In genomic region chr2:231780909-231781797, GRCh38 we compare ENCODE assay signal across 8 cellular contexts. TPM values are rescaled to one million over a fixed set of nuclear protein-coding genes. Genes with fewer than 3 reads are reported as not detected.
DNase-seq lines count a peak whose midpoint lies in the region; ATAC-seq, FAIRE-seq and TF ChIP-seq lines count a peak whose summit lies in the region.

Gene PDE6D, minus strand, starts transcription at chr2:231781282. Its CDS starts 168 bp downstream, at chr2:231781114.

- peak within 1 kb of the TSS; percentile 99 for H2AFZ ChIP-seq in H1 (ENCODE audit: low read length)

- H3K23me2 ChIP-seq in H1 (ENCODE audit: low read depth, low read length) = peaks cover 16% of the 10 kb centered on the region

- peak within 1 kb of the TSS; percentile 77 for H3K9ac ChIP-seq in NT2/D1 (ENCODE audit: insufficient read length, low read depth)
- H3K9ac ChIP-seq in H1 (replicated peaks in 1 of 4; ENCODE audit: extremely low read depth in 1 of 4, low read depth in 3 of 4, low read length in 3 of 4) = peak within 1 kb of the TSS; percentile 48 to 78 (median 50)

- peak within 1 kb of the TSS; percentile 81 for H4K91ac ChIP-seq in H1 (replicated peaks; ENCODE audit: insufficient read length, low read length)

- H3K36me3 Mint-ChIP-seq in activated CD8-positive, alpha-beta memory T cell treated with anti-CD3 and anti-CD28 coated beads, Interleukin-2, amount 10 ng/mL, durations not matched to agents 7 days and 5 days = peaks cover 2% of the 10 kb centered on the region
- no peaks in the 10 kb centered on the region for H3K36me3 Mint-ChIP-seq in memory B cell

- H4K8ac ChIP-seq in H1 (ENCODE audit: extremely low read depth, insufficient read depth, low read length) = peak within 1 kb of the TSS; percentile 82

- peak within 1 kb of the TSS; percentile 94 for H3K4me3 Mint-ChIP-seq in activated CD8-positive, alpha-beta memory T cell treated with anti-CD3 and anti-CD28 coated beads, Interleukin-2, amount 10 ng/mL, durations not matched to agents 7 days and 5 days
- peak within 1 kb of the TSS; percentile 92 for H3K4me3 Mint-ChIP-seq in memory B cell

- peak within 1 kb of the TSS; percentile 94 for H4K5ac ChIP-seq in H1 (ENCODE audit: insufficient read length, low read depth, low read length)

- POLR2A ChIA-PET in H1 (lab: Charles Lee; ENCODE audit: partially characterized antibody) = interaction anchor here (0.6 to 2.3 kb wide), 6 partner anchors 65 to 1777 kb away, joined by 3 to 6 read pairs (median 5); no protein-coding TSS in a partner anchor

- TF ChIP-seq RAD21 in H1 (IDR thresholded peaks at IDR 0.05 in 1 of 2, conservative IDR thresholded peaks at IDR 0.05 in 1 of 2; ENCODE audit: low read depth in 2 of 2, low read length in 2 of 2) = no peak

- peaks cover 3 to 10% of the 10 kb centered on the region in 2 experiments for H4K20me1 ChIP-seq in H1 (replicated peaks in 1 of 2; ENCODE audit: control insufficient read depth in 1 of 2, insufficient read depth in 2 of 2, low read length in 2 of 2)

- H2BK15ac ChIP-seq in H1 (ENCODE audit: low read length) = no peak within 1 kb of the TSS

- H3K4ac ChIP-seq in H1 (replicated peaks; ENCODE audit: insufficient read length, low read depth, low read length) = no peak within 1 kb of the TSS

- peaks cover 5% of the 10 kb centered on the region; the same call in 1 of the 2 replicates for H3K79me1 ChIP-seq in H1 (ENCODE audit: low read depth, low read length)

- H2BK12ac ChIP-seq in H1 (ENCODE audit: low read depth, low read length) = no peak within 1 kb of the TSS

- ATAC-seq in GM21381 (IDR thresholded peaks at IDR 0.05; ENCODE audit: unreplicated experiment) (peak; percentile 88), memory B cell (ENCODE audit: low read depth) (peak; percentile 87)
- ATAC-seq in activated CD8-positive, alpha-beta memory T cell treated with anti-CD3 and anti-CD28 coated beads, Interleukin-2, amount 10 ng/mL, durations not matched to agents 7 days and 5 days = peak; percentile 95

- H3K14ac ChIP-seq in H1 (ENCODE audit: insufficient read length) = no peak within 1 kb of the TSS

- H2BK20ac ChIP-seq in H1 (ENCODE audit: low read length) = peak within 1 kb of the TSS; percentile 88; the same call in 1 of the 2 replicates

- TF ChIP-seq CTCF in H1 (IDR thresholded peaks at IDR 0.05; ENCODE audit: control extremely low read depth in 1 of 3, insufficient read depth in 1 of 3, low read depth in 1 of 3, low read length in 3 of 3) = no peak

- H2AK5ac ChIP-seq in H1 (ENCODE audit: low read depth, low read length) = no peak within 1 kb of the TSS

- peak within 1 kb of the TSS; percentile 94 for H3K27ac Mint-ChIP-seq in activated CD8-positive, alpha-beta memory T cell treated with anti-CD3 and anti-CD28 coated beads, Interleukin-2, amount 10 ng/mL, durations not matched to agents 7 days and 5 days
- peak within 1 kb of the TSS; percentile 96 for H3K27ac Mint-ChIP-seq in memory B cell

- H3K18ac ChIP-seq in H1 (ENCODE audit: extremely low read depth, low read length) = peak within 1 kb of the TSS; percentile 96

- no peaks in the 10 kb centered on the region for H3K27me3 Mint-ChIP-seq in activated CD8-positive, alpha-beta memory T cell treated with anti-CD3 and anti-CD28 coated beads, Interleukin-2, amount 10 ng/mL, durations not matched to agents 7 days and 5 days
- H3K27me3 Mint-ChIP-seq in memory B cell = no peaks in the 10 kb centered on the region

- H3K27me3 ChIP-seq in NT2/D1 (ENCODE audit: insufficient read depth, insufficient read length) (peaks cover 9% of the 10 kb centered on the region), H1 (replicated peaks in 1 of 4; ENCODE audit: control insufficient read depth in 3 of 4, extremely low read depth in 1 of 4, insufficient read depth in 3 of 4, low read length in 3 of 4) (no peaks in the 10 kb centered on the region)

- peaks cover 47% of the 10 kb centered on the region for H3K4me1 Mint-ChIP-seq in activated CD8-positive, alpha-beta memory T cell treated with anti-CD3 and anti-CD28 coated beads, Interleukin-2, amount 10 ng/mL, durations not matched to agents 7 days and 5 days
- H3K4me1 Mint-ChIP-seq in memory B cell = peaks cover 49% of the 10 kb centered on the region

- CTCF ChIA-PET in activated CD8-positive, alpha-beta memory T cell treated with anti-CD3 and anti-CD28 coated beads, Interleukin-2, amount 10 ng/mL, durations not matched to agents 7 days and 5 days (lab: Charles Lee) = interaction anchor here (1.3 kb wide), 1 partner anchor 67 kb away, joined by 6 read pairs; no protein-coding TSS in a partner anchor
- CTCF ChIA-PET in H1 (lab: Charles Lee; ENCODE audit: partially characterized antibody) = interaction anchor here (1.3 to 1.7 kb wide), 2 partner anchors 96 to 168 kb away, joined by 5 to 7 read pairs; no protein-coding TSS in a partner anchor

- H3K36me3 ChIP-seq in NT2/D1 (ENCODE audit: insufficient read depth, insufficient read length, low read length) = peaks cover 9% of the 10 kb centered on the region
- no peaks in the 10 kb centered on the region for H3K36me3 ChIP-seq in H1 (ENCODE audit: control insufficient read depth in 2 of 4, insufficient read depth in 4 of 4, low read length in 3 of 4)

- H3K4me2 ChIP-seq in H1 (ENCODE audit: insufficient read depth in 1 of 2, low read depth in 2 of 2, low read length in 2 of 2) = peak within 1 kb of the TSS; percentile 77 to 96

- peaks cover 3 to 51% of the 10 kb centered on the region in 2 experiments; a peak in 1 of 4 replicates for H3K79me2 ChIP-seq in H1 (ENCODE audit: control insufficient read depth in 1 of 2, insufficient read depth in 2 of 2, low read length in 2 of 2)

- no peak within 1 kb of the TSS for H3K23ac ChIP-seq in H1 (ENCODE audit: insufficient read length)

- peak in 1 of 2 experiments; percentile 52; a peak in 2 of 3 replicates for TF ChIP-seq POLR2A in H1 (IDR thresholded peaks at IDR 0.05; ENCODE audit: control extremely low read depth in 1 of 2, low read depth in 2 of 2, low read length in 2 of 2)

- DNase-seq in COR-L47 (lab: John Stamatoyannopoulos, UW) = peak; percentile 84
- peak; percentile 59 to 98 (median 94) for DNase-seq in HUDEP-2 (lab: John Stamatoyannopoulos, UW; ENCODE audit: unreplicated experiment in 76 of 76)
- peak; percentile 97 for DNase-seq in NT2/D1 (ENCODE audit: low read depth, low spot score)
- DNase-seq in activated CD8-positive, alpha-beta memory T cell treated with anti-CD3 and anti-CD28 coated beads, Interleukin-2, amount 10 ng/mL, durations not matched to agents 7 days and 5 days = peak; percentile 97
- DNase-seq in H1 (ENCODE audit: low read depth in 1 of 2, low spot score in 2 of 2) = peak; percentile 87 to 100
- peak; percentile 95 to 97 for DNase-seq in memory B cell (ENCODE audit: low spot score in 2 of 2)
- DNase-seq in stimulated activated CD8-positive, alpha-beta memory T cell treated with anti-CD3 and anti-CD28 coated beads, Interleukin-12 subunit alpha, Interleukin-12 subunit beta, amount 100 ng/mL, for 24 hours (ENCODE audit: extremely low read depth) = peak; percentile 88

- FAIRE-seq in H1 (lab: Jason Lieb, UNC) = peak; percentile 83

- peak within 1 kb of the TSS; percentile 3; the same call in 1 of the 2 replicates for H3K27ac ChIP-seq in H1 (ENCODE audit: low read depth, low read length)

- no peaks in the 10 kb centered on the region for H3K9me3 Mint-ChIP-seq in activated CD8-positive, alpha-beta memory T cell treated with anti-CD3 and anti-CD28 coated beads, Interleukin-2, amount 10 ng/mL, durations not matched to agents 7 days and 5 days (ENCODE audit: low read depth)
- H3K9me3 Mint-ChIP-seq in memory B cell = no peaks in the 10 kb centered on the region

- no peak within 1 kb of the TSS for H3K56ac ChIP-seq in H1 (replicated peaks; ENCODE audit: insufficient read length, low read depth, low read length)

- H3K4me3 ChIP-seq in NT2/D1 (ENCODE audit: insufficient read length, low read depth) = peak within 1 kb of the TSS; percentile 79
- H3K4me3 ChIP-seq in H1 (ENCODE audit: extremely low read depth in 1 of 4, insufficient read depth in 2 of 4, low read depth in 3 of 4, low read length in 4 of 4) = peak within 1 kb of the TSS; percentile 61 to 93 (median 86)

- H3K4me1 ChIP-seq in NT2/D1 (ENCODE audit: insufficient read depth, insufficient read length) (peaks cover 2% of the 10 kb centered on the region), H1 (replicated peaks in 1 of 4; ENCODE audit: control insufficient read depth in 3 of 4, insufficient read depth in 4 of 4, low read length in 3 of 4) (peaks cover 0 to 13% (median 4%) of the 10 kb centered on the region in 4 experiments; a peak in 3 of 7 replicates)

- 1% methylated on average over 53 of the region's 67 CpGs; no CpG with 5 or more reads in 1 of the 2 experiments for WGBS in H1 (ENCODE audit: extremely low coverage in 1 of 2, insufficient coverage in 1 of 2, insufficient read length in 1 of 2, insufficient replicate concordance in 2 of 2, low coverage in 1 of 2, low lambda C conversion rate in 2 of 2, missing lambda C conversion rate in 1 of 2), 2 experiments

- peak within 1 kb of the TSS; percentile 92; the same call in 1 of the 2 replicates for H2BK5ac ChIP-seq in H1 (ENCODE audit: low read depth, low read length)

- H3K9me3 ChIP-seq in NT2/D1 (ENCODE audit: insufficient read depth, low read length) (no peaks in the 10 kb centered on the region), H1 (ENCODE audit: insufficient read depth in 2 of 2, low read depth in 1 of 2, low read length in 1 of 2) (no peaks in the 10 kb centered on the region)

- no peak within 1 kb of the TSS for H2BK120ac ChIP-seq in H1 (replicated peaks; ENCODE audit: low read depth, low read length)

- TF ChIP-seq EP300 in H1 (IDR thresholded peaks at IDR 0.05; ENCODE audit: borderline replicate concordance in 1 of 2, low read depth in 2 of 2, low read length in 2 of 2) = no peak

TF ChIP-seq in H1, 55 proteins besides CTCF, POLR2A, EP300 and RAD21 (continues in another document):
- TF ChIP-seq JUN (IDR thresholded peaks at IDR 0.05; ENCODE audit: low read depth, low read length) = no peak

RNA-seq across cellular contexts. Expression of gene PDE6D, which starts in this region (rescaled TPM):
- total RNA-seq in activated CD8-positive, alpha-beta memory T cell treated with anti-CD3 and anti-CD28 coated beads, Interleukin-2, amount 10 ng/mL, durations not matched to agents 7 days and 5 days = 10 to 100 TPM; 37.5 to 41.7 TPM
- 33.7 and 37.8 TPM in 2 replicates for total RNA-seq in H1 (2021; fragmentation: NEBNext Ultra II Directional; extraction: Animal tissue kit (Norgen Biotek cat#: 25700))
- 44.0 and 63.9 TPM in 2 replicates for polyA plus RNA-seq in H1 (2011; rRNA removed)
- polyA plus RNA-seq in H1 (2011; cell fraction: cytosol; rRNA removed) = 50.1 TPM
- polyA plus RNA-seq in H1 (2011; cell fraction: nucleus; rRNA removed) = 28.7 TPM
- 31.6 to 39.6 TPM (median 33.4 TPM) in 4 replicates for polyA plus RNA-seq in H1 (2012, experiment 1 of 2)
- 43.2 TPM for polyA plus RNA-seq in H1 (2012, experiment 2 of 2)
- 29.9 TPM for polyA plus RNA-seq in H1 (2013, experiment 1 of 2)
- polyA plus RNA-seq in H1 (2013, experiment 2 of 2) = 29.0 TPM
- polyA minus RNA-seq in H1 (2011; rRNA and poly(A)+ RNA removed) = 23.6 and 26.5 TPM in 2 replicates
- polyA minus RNA-seq in H1 (2011; cell fraction: cytosol; rRNA and poly(A)+ RNA removed) = 12.4 TPM
- polyA minus RNA-seq in H1 (2011; cell fraction: nucleus; rRNA and poly(A)+ RNA removed) = 13.5 TPM

Comparison
In these comparisons a context has a peak if more than half of its experiments do, and no peak if none do; other contexts are left out.
1. Peak in every context shown above with its lines: DNase-seq, ATAC-seq, H3K4me3 ChIP-seq and H3K27ac ChIP-seq.